ENCODE assay signal across 11 cellular contexts in genomic region chr15:70435369-70435768, GRCh38.
A peak's percentile ranks its signal among the peaks of the same experiment; 100 is the strongest.
DNase-seq lines count a peak whose midpoint lies in the region; ATAC-seq, FAIRE-seq and TF ChIP-seq lines count a peak whose summit lies in the region.
"Had no signal": no experiment of that assay in that cellular context is flagged by ENCODE, and none has a peak within 500 bp of the region (broad histone marks: within the 10 kb centered on the region; RNA-seq: fewer than 3 reads in every experiment).

No MANE protein-coding gene starts in this region.

- DNase-seq in NOMO-1 (lab: John Stamatoyannopoulos, UW; ENCODE audit: unreplicated experiment in 2 of 2) (peak; percentile 52 to 62), naive B cell (peak; percentile 75), mesothelial cell of epicardium (ENCODE audit: low spot score in 2 of 2, unreplicated experiment in 2 of 2) (no peak), CD1c-positive myeloid dendritic cell (ENCODE audit: extremely low spot score) (no peak), adrenal gland (no peak), frontal cortex (ENCODE audit: low spot score in 2 of 2) (no peak)
- DNase-seq: activated T-cell treated with anti-CD3 and anti-CD28 coated beads, Interleukin-2, amount 50 U/mL, for 4 hours; central memory CD4-positive, alpha-beta T cell; DMS53 had no signal

- no peak overlapping the region for H3K27ac ChIP-seq in adrenal gland

- TF ChIP-seq CTCF in mesothelial cell of epicardium (IDR thresholded peaks at IDR 0.05; ENCODE audit: unreplicated experiment) (no peak), adrenal gland (IDR thresholded peaks at IDR 0.05) (no peak)

- ATAC-seq in GM18868 (IDR thresholded peaks at IDR 0.05; ENCODE audit: unreplicated experiment) (peak; percentile 52), GM21737 (IDR thresholded peaks at IDR 0.05; ENCODE audit: unreplicated experiment) (peak; percentile 53), naive B cell (ENCODE audit: low read depth in 2 of 2) (peak; percentile 98)

- FAIRE-seq in frontal cortex (lab: Jason Lieb, UNC): no peak

- no peaks in the 10 kb centered on the region for H3K27me3 ChIP-seq in adrenal gland

- H3K4me1 Mint-ChIP-seq in naive B cell (peaks cover 17 to 42% (median 19%) of the 10 kb centered on the region in 3 donors), mesothelial cell of epicardium (peaks cover 62% of the 10 kb centered on the region)

- H3K9me3 Mint-ChIP-seq in naive B cell (no peaks in the 10 kb centered on the region), mesothelial cell of epicardium (no peaks in the 10 kb centered on the region)
- H3K9me3 Mint-ChIP-seq: activated T-cell treated with anti-CD3 and anti-CD28 coated beads, Interleukin-2, amount 50 U/mL, for 4 hours had no signal

- no peaks in the 10 kb centered on the region for H3K36me3 ChIP-seq in adrenal gland (replicated peaks in 1 of 2)

- H3K4me3 Mint-ChIP-seq in naive B cell: peak overlapping the region in 7 of 8 donors; percentile 15 to 82 (median 64)
- H3K4me3 Mint-ChIP-seq in mesothelial cell of epicardium: no peak overlapping the region

- no peak for TF ChIP-seq POLR2A in adrenal gland (IDR thresholded peaks at IDR 0.05)

- H3K27ac Mint-ChIP-seq in naive B cell (peak overlapping the region in 5 of 6 donors; percentile 58 to 84 (median 80)), mesothelial cell of epicardium (no peak overlapping the region)

- intact Hi-C loops in adrenal gland (cut with DNase I): no loop called here

- H3K27me3 Mint-ChIP-seq in naive B cell: peaks cover 0 to 4% (median 0%) of the 10 kb centered on the region in 3 donors
- no peaks in the 10 kb centered on the region for H3K27me3 Mint-ChIP-seq in mesothelial cell of epicardium (ENCODE audit: low read depth)

- H3K4me3 ChIP-seq in adrenal gland: no peak overlapping the region

- H3K4me1 ChIP-seq in adrenal gland (replicated peaks in 1 of 2): no peaks in the 10 kb centered on the region

- H3K9me3 ChIP-seq in adrenal gland (replicated peaks in 1 of 3): no peaks in the 10 kb centered on the region

- no peaks in the 10 kb centered on the region for H3K36me3 Mint-ChIP-seq in naive B cell
- no peaks in the 10 kb centered on the region for H3K36me3 Mint-ChIP-seq in mesothelial cell of epicardium

- WGBS in adrenal gland, 4 donors: 69 to 83% (median 80%) methylated on average over 3 of the region's 3 CpGs

Comparison
In these comparisons a context has a peak if more than half of its experiments do, and no peak if none do; other contexts are left out.
1. DNase-seq: peak in NOMO-1 (2 of 2) and naive B cell (single experiment); none in mesothelial cell of epicardium (0 of 2), CD1c-positive myeloid dendritic cell (single experiment), adrenal gland (0 of 7) and frontal cortex (0 of 2).
2. Peak in every context shown above with its lines, with median percentiles within 50 percentile points of each other: ATAC-seq.